ENCODE assay signal across 8 cellular contexts in the genomic region with DNA sequence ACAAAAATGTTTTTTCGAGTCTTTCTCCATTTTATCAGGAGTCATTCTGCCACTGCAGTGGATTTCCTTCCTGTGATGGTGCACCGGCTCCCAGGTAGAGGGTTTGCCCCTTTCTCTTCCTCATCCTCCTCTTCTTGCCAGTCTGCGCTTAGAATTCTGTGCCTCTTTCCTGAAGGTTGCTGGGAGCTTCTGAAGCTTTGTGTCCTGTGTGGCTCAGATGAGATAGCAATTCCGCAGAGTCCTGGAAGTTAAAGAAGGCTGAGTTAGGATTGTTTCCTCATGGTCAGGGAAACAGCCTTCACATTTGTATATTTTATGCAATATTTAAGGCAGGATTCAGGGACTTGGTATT. TPM values are rescaled to one million over a fixed set of nuclear protein-coding genes. Genes with fewer than 3 reads are reported as not detected.
DNase-seq lines count a peak whose midpoint lies in the region; ATAC-seq and TF ChIP-seq lines count a peak whose summit lies in the region.

No MANE protein-coding gene starts in this region.

- H3K36me3 Mint-ChIP-seq in nephron progenitor cell (ENCODE audit: low read depth) = peaks cover 1% of the 10 kb centered on the region

- H3K4me1 ChIP-seq in A673 (ENCODE audit: insufficient read depth, low read length, poor library complexity, severe bottlenecking) (peaks cover 14% of the 10 kb centered on the region), SJCRH30 (no peaks in the 10 kb centered on the region), esophagus squamous epithelium (peaks cover 0 to 17% (median 3%) of the 10 kb centered on the region in 3 donors), foreskin keratinocyte (no peaks in the 10 kb centered on the region)

- no peak overlapping the region for H3K27ac ChIP-seq in A673 (ENCODE audit: low read depth, low read length, poor library complexity, severe bottlenecking)
- H3K27ac ChIP-seq in SJCRH30 = no peak overlapping the region
- H3K27ac ChIP-seq in esophagus squamous epithelium = peak overlapping the region; percentile 11 to 70 (median 64)
- H3K27ac ChIP-seq in foreskin keratinocyte = no peak overlapping the region

- BruUV-seq in A673 (replicated peaks; lab: Mats Ljungman, UMichigan) = no TSS peak

- no peaks in the 10 kb centered on the region for H3K27me3 ChIP-seq in A673 (replicated peaks; ENCODE audit: insufficient read depth, low read depth, low read length, poor library complexity)
- H3K27me3 ChIP-seq in SJCRH30 = no peaks in the 10 kb centered on the region
- H3K27me3 ChIP-seq in esophagus squamous epithelium = no peaks in the 10 kb centered on the region
- no peaks in the 10 kb centered on the region for H3K27me3 ChIP-seq in foreskin keratinocyte

- intact Hi-C loops in A673 (cut with micrococcal nuclease; ENCODE audit: unreplicated experiment) = loop anchor here (1.0 to 10.0 kb wide), 2 partner anchors 62 to 301 kb away; partner anchors contain the start of genes ALG9, CFAP68 and FDXACB1
- intact Hi-C loops in esophagus squamous epithelium (cut with DNase I) = loop anchor here (10.0 kb wide), 1 partner anchor 61 kb away; no protein-coding TSS in a partner anchor

- ATAC-seq in GM18868 (IDR thresholded peaks at IDR 0.05; ENCODE audit: unreplicated experiment) (no peak), foreskin keratinocyte (no peak)

- TF ChIP-seq POLR2A in esophagus squamous epithelium (IDR thresholded peaks at IDR 0.05) = peak in 1 of 4 donors; percentile 4

- POLR2A ChIA-PET in A673 (lab: Charles Lee; ENCODE audit: low non-redundant PET) = no interaction called here

- TF ChIP-seq CTCF in A673 (conservative IDR thresholded peaks at IDR 0.05; ENCODE audit: low read depth, low read length) = no peak
- no peak for TF ChIP-seq CTCF in esophagus squamous epithelium (IDR thresholded peaks at IDR 0.05)
- TF ChIP-seq CTCF in nephron progenitor cell (IDR thresholded peaks at IDR 0.05) = no peak
- no peak for TF ChIP-seq CTCF in foreskin keratinocyte (conservative IDR thresholded peaks at IDR 0.05)

- no peaks in the 10 kb centered on the region for H3K36me3 ChIP-seq in A673 (ENCODE audit: insufficient read depth, low read length, poor library complexity, severe bottlenecking)
- no peaks in the 10 kb centered on the region for H3K36me3 ChIP-seq in SJCRH30
- H3K36me3 ChIP-seq in esophagus squamous epithelium = no peaks in the 10 kb centered on the region

- H3K4me1 Mint-ChIP-seq in nephron progenitor cell = peaks cover 32% of the 10 kb centered on the region

- DNase-seq in A673 (ENCODE audit: low spot score) (no peak), SJCRH30 (no peak), esophagus squamous epithelium (lab: John Stamatoyannopoulos, UW) (no peak), nephron progenitor cell (no peak), EL (no peak), NOMO-1 (lab: John Stamatoyannopoulos, UW; ENCODE audit: unreplicated experiment in 2 of 2) (no peak), foreskin keratinocyte (no peak)

- peak overlapping the region; percentile 94 for H3K27ac Mint-ChIP-seq in nephron progenitor cell

- no peaks in the 10 kb centered on the region for H3K9me3 Mint-ChIP-seq in nephron progenitor cell

- peak overlapping the region; percentile 30 for H3K4me3 ChIP-seq in A673 (ENCODE audit: low read depth, low read length, poor library complexity, severe bottlenecking)
- 0 out of 2 replicates have a peak overlapping the region, but pooled peaks have one; percentile 15 for H3K4me3 ChIP-seq in SJCRH30
- H3K4me3 ChIP-seq in esophagus squamous epithelium = peak overlapping the region; percentile 7 to 54 (median 32)

- H3K9me3 ChIP-seq in A673 (ENCODE audit: low read depth, low read length, poor library complexity, severe bottlenecking) (no peaks in the 10 kb centered on the region), SJCRH30 (replicated peaks) (no peaks in the 10 kb centered on the region), esophagus squamous epithelium (no peaks in the 10 kb centered on the region)

- CTCF ChIA-PET in A673 (lab: Charles Lee) = interaction anchor here (0.8 kb wide), 2 partner anchors 54 to 62 kb away, joined by 5 to 8 read pairs; no protein-coding TSS in a partner anchor

- WGBS in esophagus squamous epithelium, 2 donors = 16 to 22% methylated on average over 4 of the region's 4 CpGs

- H3K27me3 Mint-ChIP-seq in nephron progenitor cell (ENCODE audit: low read depth, poor library complexity) = peaks cover 10% of the 10 kb centered on the region

- H3K4me3 Mint-ChIP-seq in nephron progenitor cell = peak overlapping the region; percentile 80

RNA-seq across cellular contexts. Expression of gene BCO2, which starts 0.3 kb away (rescaled TPM):
- total RNA-seq in A673 (2021) (2.5 and 2.6 TPM in 2 replicates), esophagus squamous epithelium (10 to 100 TPM in 2 of 4 donors, 1 to 10 TPM in 2; 2.7 to 17.0 (median 9.5) TPM), foreskin keratinocyte (0.17 and 0.18 TPM in 2 replicates)
- total RNA-seq in SJCRH30 (2014; rRNA removed; shearing (Covaris generic)) = 0.10 and 0.51 TPM in 2 replicates
- polyA plus RNA-seq in foreskin keratinocyte = 0.04 and 0.24 TPM in 2 replicates

RNA-seq across cellular contexts. Expression of gene TEX12, which starts 8.4 kb away (rescaled TPM):
- 0.26 and 0.41 TPM in 2 replicates for total RNA-seq in A673 (2021)
- 0.28 TPM in 1 of 2 replicates, not detected in the other for total RNA-seq in SJCRH30 (2014; rRNA removed; shearing (Covaris generic))
- total RNA-seq in esophagus squamous epithelium = 1 to 10 TPM in 1 of 4 donors, under 1 TPM in 1, not detected in 2; 0.38 to 2.5 TPM
- not detected in 2 replicates for total RNA-seq in foreskin keratinocyte
- polyA plus RNA-seq in foreskin keratinocyte = not detected in 2 replicates

RNA-seq across cellular contexts. Expression of gene IL18, which starts 11.7 kb away (rescaled TPM):
- total RNA-seq in A673 (2021) (not detected in 2 replicates), esophagus squamous epithelium (100 to 1,000 TPM in 2 of 4 donors, 10 to 100 TPM in 2; 43.7 to 125 (median 98.3) TPM), foreskin keratinocyte (52.6 and 58.4 TPM in 2 replicates)
- total RNA-seq in SJCRH30 (2014; rRNA removed; shearing (Covaris generic)) = 0.14 and 0.18 TPM in 2 replicates
- 67.7 and 79.2 TPM in 2 replicates for polyA plus RNA-seq in foreskin keratinocyte

RNA-seq across cellular contexts. Expression of gene PTS, which starts 50.7 kb away (rescaled TPM):
- 83.8 and 96.8 TPM in 2 replicates for total RNA-seq in A673 (2021)
- total RNA-seq in SJCRH30 (2014; rRNA removed; shearing (Covaris generic)) = 15.0 and 15.5 TPM in 2 replicates
- 10 to 100 TPM; 18.4 to 41.8 (median 38.0) TPM for total RNA-seq in esophagus squamous epithelium
- 43.7 TPM in 2 replicates for total RNA-seq in foreskin keratinocyte
- 56.1 and 59.0 TPM in 2 replicates for polyA plus RNA-seq in foreskin keratinocyte

Comparison
In these comparisons a context has a peak if more than half of its experiments do, and no peak if none do; other contexts are left out.
1. H3K27ac ChIP-seq: peak in esophagus squamous epithelium (4 of 4); none in A673 (single experiment), SJCRH30 (single experiment) and foreskin keratinocyte (single experiment).
2. RNA of gene IL18, which starts 11.7 kb away (total RNA-seq): 43.7 to 125 TPM in esophagus squamous epithelium and 52.6 to 58.4 TPM in foreskin keratinocyte; 0.14 to 0.18 TPM in SJCRH30 and not detected in A673; every median in the first group is over 10 times any median in the second.
3. Peak in every context shown above with its lines, with median percentiles within 50 percentile points of each other: H3K4me3 ChIP-seq.